ENCODE assay signal across 19 cellular contexts in the genomic region with DNA sequence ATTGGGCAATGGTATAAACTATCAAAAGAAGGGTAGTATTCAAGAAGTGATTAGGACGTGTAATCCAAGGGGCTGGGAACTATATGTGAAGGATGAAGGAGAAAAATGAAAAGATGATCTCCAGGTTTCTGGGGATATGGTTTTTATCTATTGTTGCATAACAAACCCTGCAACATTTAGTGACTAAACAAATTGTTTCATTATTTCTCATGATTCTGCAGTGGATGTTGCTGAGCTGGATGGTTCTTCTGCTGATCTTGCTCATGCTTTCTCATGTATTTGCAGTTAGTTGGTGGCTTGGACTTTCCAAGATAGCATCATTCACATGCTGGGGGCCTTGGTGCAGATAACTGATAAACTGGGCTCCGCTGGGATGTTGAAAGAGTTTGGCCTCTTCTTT. TPM values are rescaled to one million over a fixed set of nuclear protein-coding genes. Genes with fewer than 3 reads are reported as not detected.
"Had no signal": no experiment of that assay in that cellular context is flagged by ENCODE, and none has a peak within 500 bp of the region (broad histone marks: within the 10 kb centered on the region; RNA-seq: fewer than 3 reads in every experiment).

No MANE protein-coding gene starts in this region.

- H3K36me3 Mint-ChIP-seq: activated naive CD4-positive, alpha-beta T cell treated with anti-CD3 and anti-CD28 coated beads, Interleukin-2, amount 50 U/mL, for 24 hours; brain had no signal

- H3K27me3 ChIP-seq: pancreas, thyroid gland had no signal

- DNase-seq: activated B cell treated with CpG ODN at 0.5 μM for 24 hours; activated CD4-positive, alpha-beta T cell treated with anti-CD3 and anti-CD28 coated beads, Interleukin-2, amount 10 ng/mL, durations not matched to agents 7 days and 5 days; activated CD8-positive, alpha-beta memory T cell treated with anti-CD3 and anti-CD28 coated beads for 24 hours; cerebellar nuclear complex; dermis blood vessel endothelial cell; foreskin melanocyte; heart left ventricle; kidney; left ventricle myocardium superior; pancreas; stimulated activated CD4-positive, alpha-beta T cell treated with anti-CD3 and anti-CD28 coated beads, Interleukin-4, amount 100 ng/mL, for 4 hours; stomach; T-helper 2 cell; thyroid gland had no signal

- H3K36me3 ChIP-seq: heart left ventricle, pancreas, stomach, thyroid gland had no signal

- H3K4me1 ChIP-seq: heart left ventricle, pancreas, stomach, thyroid gland had no signal

- H3K4me3 Mint-ChIP-seq: activated B cell treated with CpG ODN at 0.5 μM for 24 hours; activated CD4-positive, alpha-beta T cell treated with anti-CD3 and anti-CD28 coated beads, Interleukin-2, amount 10 ng/mL, durations not matched to agents 7 days and 5 days; activated naive CD4-positive, alpha-beta T cell treated with anti-CD3 and anti-CD28 coated beads, Interleukin-2, amount 50 U/mL, for 24 hours; brain; neural crest cell had no signal

- H3K4me3 ChIP-seq: heart left ventricle, pancreas, stomach, thyroid gland had no signal

- H3K27ac ChIP-seq: heart left ventricle, pancreas, stomach, thyroid gland had no signal

- H3K27ac Mint-ChIP-seq: activated B cell treated with CpG ODN at 0.5 μM for 24 hours; activated CD4-positive, alpha-beta T cell treated with anti-CD3 and anti-CD28 coated beads, Interleukin-2, amount 10 ng/mL, durations not matched to agents 7 days and 5 days; activated naive CD4-positive, alpha-beta T cell treated with anti-CD3 and anti-CD28 coated beads, Interleukin-2, amount 50 U/mL, for 24 hours; activated T-helper 2 cell treated with anti-CD3 and anti-CD28 coated beads, Interferon-gamma antibody, Interleukin-2, Interleukin-4, amounts not matched to agents 10 μg/mL and 5 μg/mL and 100 μg/mL, durations not matched to agents 14 hours and 24 hours and 36 hours; brain had no signal

- H3K9me3 Mint-ChIP-seq: activated B cell treated with CpG ODN at 0.5 μM for 24 hours; activated CD4-positive, alpha-beta T cell treated with anti-CD3 and anti-CD28 coated beads, Interleukin-2, amount 10 ng/mL, durations not matched to agents 7 days and 5 days; activated T-helper 2 cell treated with anti-CD3 and anti-CD28 coated beads, Interferon-gamma antibody, Interleukin-2, Interleukin-4, amounts not matched to agents 10 μg/mL and 5 μg/mL and 100 μg/mL, durations not matched to agents 14 hours and 24 hours and 36 hours; neural crest cell had no signal

- H3K9me3 ChIP-seq: heart left ventricle, pancreas, stomach, thyroid gland had no signal

- H3K4me1 Mint-ChIP-seq: activated B cell treated with CpG ODN at 0.5 μM for 24 hours; activated CD4-positive, alpha-beta T cell treated with anti-CD3 and anti-CD28 coated beads, Interleukin-2, amount 10 ng/mL, durations not matched to agents 7 days and 5 days; activated naive CD4-positive, alpha-beta T cell treated with anti-CD3 and anti-CD28 coated beads, Interleukin-2, amount 50 U/mL, for 24 hours; brain; neural crest cell had no signal

RNA-seq across cellular contexts. Expression of gene PHOX2B, which starts 29.1 kb away (rescaled TPM):
- total RNA-seq: activated B cell treated with CpG ODN at 0.5 μM for 24 hours; activated CD4-positive, alpha-beta T cell treated with anti-CD3 and anti-CD28 coated beads, Interleukin-2, amount 10 ng/mL, durations not matched to agents 7 days and 5 days; activated T-helper 2 cell treated with anti-CD3 and anti-CD28 coated beads, Interferon-gamma antibody, Interleukin-2, Interleukin-4, amounts not matched to agents 10 μg/mL and 5 μg/mL and 100 μg/mL, durations not matched to agents 14 hours and 24 hours and 36 hours; dermis blood vessel endothelial cell; heart left ventricle; kidney; left ventricle myocardium superior; pancreas; thyroid gland had no signal
- polyA plus RNA-seq: esophagus, heart left ventricle had no signal
